ENCODE assay signal across 12 cellular contexts in genomic region chr4:21470531-21470930, GRCh38.
DNase-seq lines count a peak whose midpoint lies in the region; ATAC-seq and TF ChIP-seq lines count a peak whose summit lies in the region.
"Had no signal": no experiment of that assay in that cellular context is flagged by ENCODE, and none has a peak within 500 bp of the region (broad histone marks: within the 10 kb centered on the region; RNA-seq: fewer than 3 reads in every experiment).

No MANE protein-coding gene starts in this region.

- no peak overlapping the region for H3K27ac ChIP-seq in RWPE2 (ENCODE audit: poor library complexity, severe bottlenecking)
- H3K27ac ChIP-seq: lower lobe of right lung had no signal

- H3K36me3 ChIP-seq in BJ (ENCODE audit: control insufficient read depth, insufficient read depth, low read length) (no peaks in the 10 kb centered on the region), RWPE2 (ENCODE audit: low read depth) (no peaks in the 10 kb centered on the region)
- H3K36me3 ChIP-seq: lower lobe of right lung had no signal

- H3K27me3 ChIP-seq in BJ (ENCODE audit: control insufficient read depth, insufficient read depth, low read length), result no peaks in the 10 kb centered on the region
- H3K27me3 ChIP-seq in RWPE2 (ENCODE audit: insufficient read depth, poor library complexity, severe bottlenecking), result no peaks in the 10 kb centered on the region

- CTCF ChIA-PET in BJ (lab: Yijun Ruan, JAX), result interaction anchor here (1.9 to 4.6 kb wide), 2 partner anchors 11 to 697 kb away, joined by 8 to 35 read pairs; no protein-coding TSS in a partner anchor

- TF ChIP-seq CTCF in BJ (IDR thresholded peaks at IDR 0.05; ENCODE audit: insufficient read depth, low read depth, low read length) (no peak), RWPE2 (IDR thresholded peaks at IDR 0.05; ENCODE audit: poor library complexity, severe bottlenecking) (no peak), fibroblast of villous mesenchyme (IDR thresholded peaks at IDR 0.05; ENCODE audit: insufficient read depth, low read depth, low read length) (no peak)

- POLR2A ChIA-PET in BJ (lab: Charles Lee), result interaction anchor here (0.6 kb wide), 1 partner anchor 1217 kb away, joined by 4 read pairs; no protein-coding TSS in a partner anchor

- ATAC-seq in RWPE2 (ENCODE audit: low read depth) (peak; percentile 83), GM18873 (IDR thresholded peaks at IDR 0.05; ENCODE audit: low FRiP score, unreplicated experiment) (no peak)
- ATAC-seq: lower lobe of right lung; stimulated activated naive CD8-positive, alpha-beta T cell treated with anti-CD3 and anti-CD28 coated beads, Interleukin-15, Interleukin-2, amounts not matched to agents 100 U/mL and 50 U/mL, for 24 hours had no signal

- no peaks in the 10 kb centered on the region for H3K9me3 ChIP-seq in RWPE2 (ENCODE audit: severe bottlenecking)
- H3K9me3 ChIP-seq: lower lobe of right lung had no signal

- peaks cover 16% of the 10 kb centered on the region for H3K4me1 ChIP-seq in RWPE2 (ENCODE audit: insufficient read depth, poor library complexity, severe bottlenecking)
- H3K4me1 ChIP-seq: lower lobe of right lung had no signal

- no peak overlapping the region for H3K4me3 ChIP-seq in BJ (ENCODE audit: low read depth, low read length)
- no peak overlapping the region for H3K4me3 ChIP-seq in RWPE2 (ENCODE audit: severe bottlenecking)
- no peak overlapping the region for H3K4me3 ChIP-seq in fibroblast of villous mesenchyme (ENCODE audit: low read depth, low read length)
- H3K4me3 ChIP-seq: lower lobe of right lung had no signal

- peak; percentile 19 for DNase-seq in BJ (ENCODE audit: low read depth)
- DNase-seq in M059J (ENCODE audit: low read depth), result peak; percentile 91
- DNase-seq in RWPE2 (ENCODE audit: low spot score), result no peak
- DNase-seq in fibroblast of villous mesenchyme (ENCODE audit: low read depth), result peak; percentile 60
- no peak for DNase-seq in hippocampal formation (lab: John Stamatoyannopoulos, UW)
- DNase-seq in cerebellar cortex (ENCODE audit: low spot score), result no peak
- DNase-seq in activated CD4-positive, alpha-beta T cell treated with anti-CD3 and anti-CD28 coated beads for 1 hour, result no peak
- DNase-seq: CD8-positive, alpha-beta memory T cell; lower lobe of right lung; stimulated activated naive CD8-positive, alpha-beta T cell treated with anti-CD3 and anti-CD28 coated beads, Interleukin-15, Interleukin-2, amounts not matched to agents 100 U/mL and 50 U/mL, for 24 hours; T-helper 2 cell had no signal

Comparison
In these comparisons a context has a peak if more than half of its experiments do, and no peak if none do; other contexts are left out.
1. DNase-seq: peak in BJ (single experiment), M059J (single experiment) and fibroblast of villous mesenchyme (single experiment); none in RWPE2 (single experiment), hippocampal formation (0 of 2), cerebellar cortex (single experiment) and activated CD4-positive, alpha-beta T cell treated with anti-CD3 and anti-CD28 coated beads for 1 hour (single experiment).